In genomic region chr1:39243302-39243701, GRCh38 we compare ENCODE assay signal across 1 cellular context.
TF ChIP-seq lines count a peak whose summit lies in the region.

No MANE protein-coding gene starts in this region.

TF ChIP-seq in endothelial cell of umbilical vein, 7 proteins besides CTCF, POLR2A, EP300 and RAD21:
- no peak for TF ChIP-seq POLR2AphosphoS5 (IDR thresholded peaks at IDR 0.05; ENCODE audit: insufficient read depth, low read depth, low read length)
TF ChIP-seq in endothelial cell of umbilical vein: peak in this region for 0.
